9 cellular contexts compared by ENCODE assay signal in genomic region chr18:3279201-3280185, GRCh38. TPM values are rescaled to one million over a fixed set of nuclear protein-coding genes. Genes with fewer than 3 reads are reported as not detected.
DNase-seq lines count a peak whose midpoint lies in the region; ATAC-seq and TF ChIP-seq lines count a peak whose summit lies in the region.
"Had no signal": no experiment of that assay in that cellular context is flagged by ENCODE, and none has a peak within 500 bp of the region (broad histone marks: within the 10 kb centered on the region; RNA-seq: fewer than 3 reads in every experiment).

No MANE protein-coding gene starts in this region.

- no peaks in the 10 kb centered on the region for H3K36me3 ChIP-seq in ovary

- H3K36me3 Mint-ChIP-seq in IgD-negative memory B cell: no peaks in the 10 kb centered on the region

- no peaks in the 10 kb centered on the region for H3K9me3 Mint-ChIP-seq in IgD-negative memory B cell

- no peak overlapping the region for H3K4me3 ChIP-seq in ovary

- H3K27me3 Mint-ChIP-seq in IgD-negative memory B cell: no peaks in the 10 kb centered on the region

- H3K27ac Mint-ChIP-seq in IgD-negative memory B cell: peak overlapping the region; percentile 9 to 76 (median 70)

- intact Hi-C loops in ovary (cut with DNase I): loop anchor here (5.0 to 10.0 kb wide), 5 partner anchors 173 to 725 kb away; partner anchors contain the start of gene TGIF1 (in 3 of the 4)

- no peak overlapping the region for H3K27ac ChIP-seq in ovary

- H3K27me3 ChIP-seq in ovary: no peaks in the 10 kb centered on the region

- ATAC-seq in GM18498 (IDR thresholded peaks at IDR 0.05; ENCODE audit: unreplicated experiment) (peak; percentile 83), GM21786 (IDR thresholded peaks at IDR 0.05; ENCODE audit: unreplicated experiment) (peak; percentile 81), omental fat pad (ENCODE audit: low FRiP score) (no peak)
- ATAC-seq: sciatic nerve had no signal

- peak overlapping the region in 2 of 4 donors; percentile 44 to 81 for H3K4me3 Mint-ChIP-seq in IgD-negative memory B cell

- no peaks in the 10 kb centered on the region for H3K9me3 ChIP-seq in ovary

- no peak for TF ChIP-seq EP300 in ovary (IDR thresholded peaks at IDR 0.05)

- DNase-seq in left kidney (ENCODE audit: low read depth, low spot score) (peak; percentile 19), ovary (no peak), NCI-H345 treated with DMSO at 0.1 percent for 48 hours (lab: John Stamatoyannopoulos, UW; ENCODE audit: unreplicated experiment) (no peak), omental fat pad (ENCODE audit: low spot score) (no peak)
- DNase-seq in activated CD4-positive, alpha-beta T cell treated with anti-CD3 and anti-CD28 coated beads, Interleukin-2, amount 50 U/mL, for 4 hours: no peak

- peaks cover 23 to 36% (median 33%) of the 10 kb centered on the region in 3 donors for H3K4me1 Mint-ChIP-seq in IgD-negative memory B cell

- TF ChIP-seq POLR2A in ovary (IDR thresholded peaks at IDR 0.05): no peak

- H3K4me1 ChIP-seq in ovary (ENCODE audit: insufficient read depth): no peaks in the 10 kb centered on the region

- TF ChIP-seq CTCF in ovary (IDR thresholded peaks at IDR 0.05): no peak
- no peak for TF ChIP-seq CTCF in omental fat pad (IDR thresholded peaks at IDR 0.05)

- WGBS in ovary, 3 donors: 8 to 17% (median 10%) methylated on average over 14 of the region's 14 CpGs

RNA-seq across cellular contexts. Expression of gene MYL12B, which starts 17.6 kb away (rescaled TPM):
- polyA plus RNA-seq in IgD-negative memory B cell: 637 TPM
- total RNA-seq in ovary: 100 to 1,000 TPM; 165 to 279 (median 194) TPM
- 100 to 1,000 TPM; 326 to 388 TPM for polyA plus RNA-seq in ovary
- total RNA-seq in omental fat pad: 100 to 1,000 TPM; 263 to 352 (median 318) TPM

RNA-seq across cellular contexts. Expression of gene MYL12A, which starts 31.9 kb away (rescaled TPM):
- polyA plus RNA-seq in IgD-negative memory B cell (1,599 TPM), ovary (100 to 1,000 TPM; 265 to 595 TPM)
- total RNA-seq in ovary (100 to 1,000 TPM; 137 to 290 (median 206) TPM), omental fat pad (100 to 1,000 TPM; 393 to 814 (median 535) TPM)

RNA-seq across cellular contexts. Expression of gene MYOM1, which starts 59.7 kb away (rescaled TPM):
- polyA plus RNA-seq in IgD-negative memory B cell: 2.4 TPM
- 1 to 10 TPM in 5 of 7 donors, under 1 TPM in 2; 0.69 to 7.3 (median 3.6) TPM for total RNA-seq in ovary
- 10 to 100 TPM in 1 of 2 donors, 1 to 10 TPM in 1; 3.2 to 21.0 TPM for polyA plus RNA-seq in ovary
- 1 to 10 TPM; 2.6 to 8.5 (median 2.9) TPM for total RNA-seq in omental fat pad
